In genomic region chr2:96508521-96509113, GRCh38 we compare ENCODE assay signal across 11 cellular contexts. TPM values are rescaled to one million over a fixed set of nuclear protein-coding genes. Genes with fewer than 3 reads are reported as not detected.
A peak's percentile ranks its signal among the peaks of the same experiment; 100 is the strongest.
DNase-seq lines count a peak whose midpoint lies in the region; ATAC-seq and TF ChIP-seq lines count a peak whose summit lies in the region.
"Had no signal": no experiment of that assay in that cellular context is flagged by ENCODE, and none has a peak within 500 bp of the region (broad histone marks: within the 10 kb centered on the region; RNA-seq: fewer than 3 reads in every experiment).

No MANE protein-coding gene starts in this region.

- H3K4me3 Mint-ChIP-seq in activated naive CD4-positive, alpha-beta T cell treated with anti-CD3 and anti-CD28 coated beads, Interleukin-2, amount 10 ng/mL, durations not matched to agents 7 days and 5 days = no peak overlapping the region

- no peaks in the 10 kb centered on the region for H3K9me3 ChIP-seq in PC-3 (ENCODE audit: low read length)
- H3K9me3 ChIP-seq in right cardiac atrium (ENCODE audit: control insufficient read depth, low read length) = no peaks in the 10 kb centered on the region
- H3K9me3 ChIP-seq in spleen = no peaks in the 10 kb centered on the region
- H3K9me3 ChIP-seq: SJSA1 had no signal

- H3K9me2 ChIP-seq in PC-3 (replicated peaks; ENCODE audit: low read length) = no peaks in the 10 kb centered on the region

- peak overlapping the region; percentile 55 to 82 for H3K27ac Mint-ChIP-seq in activated naive CD4-positive, alpha-beta T cell treated with anti-CD3 and anti-CD28 coated beads, Interleukin-2, amount 50 U/mL, for 72 hours
- no peak overlapping the region for H3K27ac Mint-ChIP-seq in activated naive CD4-positive, alpha-beta T cell treated with anti-CD3 and anti-CD28 coated beads, Interleukin-2, amount 10 ng/mL, durations not matched to agents 7 days and 5 days
- H3K27ac Mint-ChIP-seq: naive B cell had no signal

- H3F3A ChIP-seq in PC-3 (ENCODE audit: low read length, unreplicated experiment) = peaks cover 6% of the 10 kb centered on the region

- TF ChIP-seq CTCF in PC-3 (conservative IDR thresholded peaks at IDR 0.05; ENCODE audit: low read depth, low read length) (no peak), spleen (IDR thresholded peaks at IDR 0.05 in 8 of 11, conservative IDR thresholded peaks at IDR 0.05 in 3 of 11) (no peak)

- H3K36me3 ChIP-seq in PC-3 (ENCODE audit: low read depth, low read length) = no peaks in the 10 kb centered on the region
- no peaks in the 10 kb centered on the region for H3K36me3 ChIP-seq in spleen
- H3K36me3 ChIP-seq: SJSA1 had no signal

- H3K4me1 Mint-ChIP-seq in activated naive CD4-positive, alpha-beta T cell treated with anti-CD3 and anti-CD28 coated beads, Interleukin-2, amount 10 ng/mL, durations not matched to agents 7 days and 5 days = peaks cover 20% of the 10 kb centered on the region

- TF ChIP-seq POLR2A in spleen (IDR thresholded peaks at IDR 0.05) = no peak

- peak in 1 of 2 donors; percentile 1 for ATAC-seq in activated naive CD4-positive, alpha-beta T cell treated with anti-CD3 and anti-CD28 coated beads, Interleukin-2, amount 50 U/mL, for 72 hours
- ATAC-seq in PC-3 = no peak
- peak; percentile 3 to 17 for ATAC-seq in right cardiac atrium
- ATAC-seq in HG02610 (IDR thresholded peaks at IDR 0.05; ENCODE audit: unreplicated experiment) = no peak

- no peak overlapping the region for H3K4me3 ChIP-seq in PC-3 (ENCODE audit: low read length)
- no peak overlapping the region for H3K4me3 ChIP-seq in right cardiac atrium (ENCODE audit: low read length)
- peak overlapping the region in 5 of 8 donors; percentile 26 to 68 (median 33) for H3K4me3 ChIP-seq in spleen
- H3K4me3 ChIP-seq: SJSA1 had no signal

- no peaks in the 10 kb centered on the region for H3K36me3 Mint-ChIP-seq in activated naive CD4-positive, alpha-beta T cell treated with anti-CD3 and anti-CD28 coated beads, Interleukin-2, amount 50 U/mL, for 72 hours
- H3K36me3 Mint-ChIP-seq in activated naive CD4-positive, alpha-beta T cell treated with anti-CD3 and anti-CD28 coated beads, Interleukin-2, amount 10 ng/mL, durations not matched to agents 7 days and 5 days = no peaks in the 10 kb centered on the region
- H3K36me3 Mint-ChIP-seq: naive B cell had no signal

- no TSS peak for BruUV-seq in PC-3 (replicated peaks; lab: Mats Ljungman, UMichigan)

- peak overlapping the region; percentile 72; the same call in 1 of the 2 replicates for H2AFZ ChIP-seq in PC-3 (ENCODE audit: low read length)

- H3K27me3 Mint-ChIP-seq in activated naive CD4-positive, alpha-beta T cell treated with anti-CD3 and anti-CD28 coated beads, Interleukin-2, amount 10 ng/mL, durations not matched to agents 7 days and 5 days = peaks cover 39% of the 10 kb centered on the region

- 59% methylated on average over 26 of the region's 26 CpGs for WGBS in right cardiac atrium
- 64 to 75% (median 67%) methylated on average over 19 to 26 of the region's 26 CpGs for WGBS in spleen, 5 donors

- no peaks in the 10 kb centered on the region for H3K79me2 ChIP-seq in PC-3 (ENCODE audit: low read length)

- H3K9me3 Mint-ChIP-seq in activated naive CD4-positive, alpha-beta T cell treated with anti-CD3 and anti-CD28 coated beads, Interleukin-2, amount 50 U/mL, for 72 hours = no peaks in the 10 kb centered on the region
- H3K9me3 Mint-ChIP-seq in activated naive CD4-positive, alpha-beta T cell treated with anti-CD3 and anti-CD28 coated beads, Interleukin-2, amount 10 ng/mL, durations not matched to agents 7 days and 5 days = no peaks in the 10 kb centered on the region
- H3K9me3 Mint-ChIP-seq: naive B cell had no signal

- CTCF ChIA-PET in activated naive CD4-positive, alpha-beta T cell treated with anti-CD3 and anti-CD28 coated beads, Interleukin-2, amount 10 ng/mL, durations not matched to agents 7 days and 5 days (lab: Charles Lee) = interaction anchor here (0.7 to 8.5 kb wide), 16 partner anchors 10 to 205 kb away, joined by 3 to 158 read pairs (median 4); partner anchors contain the start of gene NCAPH
- CTCF ChIA-PET in PC-3 (lab: Charles Lee) = interaction anchor here (1.0 to 2.5 kb wide), 2 partner anchors 95 to 101 kb away, joined by 3 to 38 read pairs; no protein-coding TSS in a partner anchor

- intact Hi-C loops in PC-3 (cut with micrococcal nuclease) (loop anchor here (1.0 to 5.0 kb wide), 6 partner anchors 41 to 370 kb away; partner anchors contain the start of gene ASTL), right cardiac atrium (cut with DNase I) (loop anchor here (1.0 to 10.0 kb wide), 7 partner anchors 36 to 374 kb away; partner anchors contain the start of gene ASTL (in 2 of the 4)), spleen (cut with DNase I; ENCODE audit: low total_unique reads) (loop anchor here (5.0 kb wide), 1 partner anchor 101 kb away; no protein-coding TSS in a partner anchor)

- no peak for DNase-seq in activated naive CD4-positive, alpha-beta T cell treated with anti-CD3 and anti-CD28 coated beads, Interleukin-2, amount 50 U/mL, for 72 hours (ENCODE audit: low spot score in 2 of 2)
- no peak for DNase-seq in activated naive CD4-positive, alpha-beta T cell treated with anti-CD3 and anti-CD28 coated beads, Interleukin-2, amount 10 ng/mL, durations not matched to agents 7 days and 5 days
- DNase-seq in PC-3 = no peak
- peak in 2 of 3 donors; percentile 48 to 59 for DNase-seq in right cardiac atrium
- no peak for DNase-seq in spleen
- no peak for DNase-seq in SW480 (ENCODE audit: low spot score)
- no peak for DNase-seq in Kasumi-1 (lab: John Stamatoyannopoulos, UW)

- POLR2A ChIA-PET in PC-3 (lab: Charles Lee; ENCODE audit: unreplicated experiment) = interaction anchor here (0.6 kb wide), 1 partner anchor 1230 kb away, joined by 3 read pairs; no protein-coding TSS in a partner anchor

- H3K9ac ChIP-seq in PC-3 (ENCODE audit: low read length) = no peak overlapping the region

- H3K27ac ChIP-seq in PC-3 (ENCODE audit: low read length) = no peak overlapping the region
- no peak overlapping the region for H3K27ac ChIP-seq in right cardiac atrium (ENCODE audit: low read length)
- peak overlapping the region in 1 of 8 donors; percentile 8 for H3K27ac ChIP-seq in spleen
- H3K27ac ChIP-seq: SJSA1 had no signal

- H3K4me1 ChIP-seq in PC-3 (ENCODE audit: insufficient read depth, low read length) = peaks cover 27% of the 10 kb centered on the region
- H3K4me1 ChIP-seq in right cardiac atrium (ENCODE audit: control insufficient read depth, insufficient read depth, low read length) = no peaks in the 10 kb centered on the region
- H3K4me1 ChIP-seq in spleen = peaks cover 7 to 41% (median 23%) of the 10 kb centered on the region in 6 donors

- H4K20me1 ChIP-seq in PC-3 (ENCODE audit: low read length) = no peaks in the 10 kb centered on the region

- H3K27me3 ChIP-seq in PC-3 (ENCODE audit: low read length) (no peaks in the 10 kb centered on the region), right cardiac atrium (ENCODE audit: control insufficient read depth, insufficient read depth) (no peaks in the 10 kb centered on the region), spleen (replicated peaks in 1 of 7) (peaks cover 0 to 22% (median 0%) of the 10 kb centered on the region in 7 donors)
- H3K27me3 ChIP-seq: SJSA1 had no signal

- H3K4me2 ChIP-seq in PC-3 (ENCODE audit: low read length) = peak overlapping the region; percentile 88

RNA-seq across cellular contexts. Expression of gene NEURL3, which starts 3.5 kb away (rescaled TPM):
- 1 to 10 TPM in 1 of 2 donors, under 1 TPM in 1; 0.14 to 2.2 TPM for total RNA-seq in activated naive CD4-positive, alpha-beta T cell treated with anti-CD3 and anti-CD28 coated beads, Interleukin-2, amount 50 U/mL, for 72 hours
- total RNA-seq in PC-3 (2014; rRNA removed) (0.18 and 0.40 TPM in 2 replicates), right cardiac atrium (under 1 TPM in 2 of 4 donors, not detected in 2; 0.15 to 0.20 TPM), spleen (under 1 TPM in 5 of 7 donors, not detected in 2; 0.32 to 0.98 (median 0.49) TPM)
- polyA plus RNA-seq in right cardiac atrium (0.07 TPM), spleen (1 to 10 TPM in 1 of 3 donors, under 1 TPM in 2; 0.35 to 1.2 (median 0.79) TPM)
- total RNA-seq: NCI-H460, SJSA1 had no signal

RNA-seq across cellular contexts. Expression of gene ARID5A, which starts 27.9 kb away (rescaled TPM):
- 100 to 1,000 TPM in 1 of 2 donors, 10 to 100 TPM in 1; 51.5 to 348 TPM for total RNA-seq in activated naive CD4-positive, alpha-beta T cell treated with anti-CD3 and anti-CD28 coated beads, Interleukin-2, amount 50 U/mL, for 72 hours
- total RNA-seq in PC-3 (2014; rRNA removed) (6.1 and 8.2 TPM in 2 replicates), right cardiac atrium (10 to 100 TPM; 13.0 to 28.0 (median 19.3) TPM), spleen (100 to 1,000 TPM in 1 of 7 donors, 10 to 100 TPM in 6; 41.2 to 121 (median 52.8) TPM)
- polyA plus RNA-seq in right cardiac atrium (31.8 TPM), spleen (10 to 100 TPM; 30.8 to 37.2 (median 35.4) TPM)

Comparison
In these comparisons a context has a peak if more than half of its experiments do, and no peak if none do; other contexts are left out.
1. ATAC-seq: peak in right cardiac atrium (2 of 2); none in PC-3 (single experiment) and HG02610 (single experiment).
2. DNase-seq: peak in right cardiac atrium (2 of 3); none in activated naive CD4-positive, alpha-beta T cell treated with anti-CD3 and anti-CD28 coated beads, Interleukin-2, amount 50 U/mL, for 72 hours (0 of 2), activated naive CD4-positive, alpha-beta T cell treated with anti-CD3 and anti-CD28 coated beads, Interleukin-2, amount 10 ng/mL, durations not matched to agents 7 days and 5 days (single experiment), PC-3 (single experiment), spleen (single experiment), SW480 (single experiment) and Kasumi-1 (0 of 2).
3. H3K4me3 ChIP-seq: peak in spleen (5 of 8); none in PC-3 (single experiment) and right cardiac atrium (single experiment).